1 cellular context compared by ENCODE assay signal in the genomic region with DNA sequence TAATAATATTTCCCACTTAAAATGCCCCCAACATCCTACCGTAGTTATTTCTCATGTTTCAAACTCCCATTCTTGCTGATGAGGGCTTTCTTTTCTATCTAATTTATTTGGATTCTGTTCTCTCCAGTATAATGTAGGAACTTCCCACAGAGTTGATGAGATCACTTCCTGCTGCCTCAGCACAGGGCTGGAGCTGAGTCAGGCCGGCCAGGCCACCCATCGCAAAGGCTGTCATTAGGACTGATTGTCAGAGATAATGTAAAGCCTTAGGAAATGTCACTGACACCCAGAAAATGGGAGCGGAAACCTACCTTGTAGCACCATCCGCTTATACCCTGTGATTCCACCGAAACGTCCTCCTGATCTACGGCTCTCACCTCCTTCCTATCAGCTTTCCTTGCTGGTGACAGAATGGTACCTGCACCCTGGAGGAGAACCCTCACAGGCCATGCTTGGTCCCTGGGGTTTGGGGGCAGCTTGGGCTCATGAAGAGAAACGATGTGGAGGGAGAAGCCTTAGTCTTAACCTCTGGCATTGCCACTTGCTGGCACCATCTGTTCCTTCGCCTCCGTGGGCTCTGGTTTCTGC.
TF ChIP-seq lines count a peak whose summit lies in the region.

No MANE protein-coding gene starts in this region.

TF ChIP-seq in GM23338, 12 proteins besides CTCF, POLR2A, EP300 and RAD21 (continued from another document):
- TF ChIP-seq, protein P1, sequence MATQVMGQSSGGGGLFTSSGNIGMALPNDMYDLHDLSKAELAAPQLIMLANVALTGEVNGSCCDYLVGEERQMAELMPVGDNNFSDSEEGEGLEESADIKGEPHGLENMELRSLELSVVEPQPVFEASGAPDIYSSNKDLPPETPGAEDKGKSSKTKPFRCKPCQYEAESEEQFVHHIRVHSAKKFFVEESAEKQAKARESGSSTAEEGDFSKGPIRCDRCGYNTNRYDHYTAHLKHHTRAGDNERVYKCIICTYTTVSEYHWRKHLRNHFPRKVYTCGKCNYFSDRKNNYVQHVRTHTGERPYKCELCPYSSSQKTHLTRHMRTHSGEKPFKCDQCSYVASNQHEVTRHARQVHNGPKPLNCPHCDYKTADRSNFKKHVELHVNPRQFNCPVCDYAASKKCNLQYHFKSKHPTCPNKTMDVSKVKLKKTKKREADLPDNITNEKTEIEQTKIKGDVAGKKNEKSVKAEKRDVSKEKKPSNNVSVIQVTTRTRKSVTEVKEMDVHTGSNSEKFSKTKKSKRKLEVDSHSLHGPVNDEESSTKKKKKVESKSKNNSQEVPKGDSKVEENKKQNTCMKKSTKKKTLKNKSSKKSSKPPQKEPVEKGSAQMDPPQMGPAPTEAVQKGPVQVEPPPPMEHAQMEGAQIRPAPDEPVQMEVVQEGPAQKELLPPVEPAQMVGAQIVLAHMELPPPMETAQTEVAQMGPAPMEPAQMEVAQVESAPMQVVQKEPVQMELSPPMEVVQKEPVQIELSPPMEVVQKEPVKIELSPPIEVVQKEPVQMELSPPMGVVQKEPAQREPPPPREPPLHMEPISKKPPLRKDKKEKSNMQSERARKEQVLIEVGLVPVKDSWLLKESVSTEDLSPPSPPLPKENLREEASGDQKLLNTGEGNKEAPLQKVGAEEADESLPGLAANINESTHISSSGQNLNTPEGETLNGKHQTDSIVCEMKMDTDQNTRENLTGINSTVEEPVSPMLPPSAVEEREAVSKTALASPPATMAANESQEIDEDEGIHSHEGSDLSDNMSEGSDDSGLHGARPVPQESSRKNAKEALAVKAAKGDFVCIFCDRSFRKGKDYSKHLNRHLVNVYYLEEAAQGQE (IDR thresholded peaks at IDR 0.05; ENCODE audit: unreplicated experiment) = no peak
- TF ChIP-seq STAT1 (IDR thresholded peaks at IDR 0.05; ENCODE audit: unreplicated experiment) (no peak), CREB1 (CRISPR knock-in tag; IDR thresholded peaks at IDR 0.05; ENCODE audit: low read depth) (no peak)
TF ChIP-seq in GM23338: peak in this region for 0.
